Comparison of ENCODE assay signal across 8 cellular contexts in the genomic region with DNA sequence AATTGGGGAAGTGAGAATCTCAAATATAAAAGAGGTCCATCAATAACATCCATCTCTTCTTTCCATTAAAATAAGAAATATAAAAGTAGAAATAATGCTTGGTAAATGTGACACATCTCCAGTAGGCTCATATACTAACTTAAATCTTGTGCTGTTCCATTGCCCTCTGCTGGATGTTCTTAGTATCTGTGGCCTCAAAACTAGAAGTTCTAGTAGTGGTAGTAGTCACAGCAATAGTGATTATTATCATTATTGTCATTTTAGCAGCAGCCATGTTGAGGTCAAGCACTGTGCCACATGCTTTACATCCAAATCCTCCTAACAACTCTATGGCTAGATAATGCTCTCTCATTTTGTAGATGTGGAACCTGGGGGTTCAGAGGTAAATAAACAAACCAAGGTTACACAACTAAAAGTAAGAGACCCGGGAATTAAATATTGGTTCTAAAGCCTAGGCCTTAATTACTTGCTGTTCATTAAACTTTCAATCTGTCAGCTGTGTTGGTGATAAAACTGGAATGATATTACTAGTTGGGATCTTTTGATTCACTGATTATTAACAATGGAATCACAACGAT. TPM values are rescaled to one million over a fixed set of nuclear protein-coding genes. Genes with fewer than 3 reads are reported as not detected.
A peak's percentile ranks its signal among the peaks of the same experiment; 100 is the strongest.
DNase-seq lines count a peak whose midpoint lies in the region; ATAC-seq and TF ChIP-seq lines count a peak whose summit lies in the region.

No MANE protein-coding gene starts in this region.

- H3K27ac Mint-ChIP-seq in activated CD4-positive, alpha-beta T cell treated with anti-CD3 and anti-CD28 coated beads, Interleukin-2, amount 10 ng/mL, durations not matched to agents 7 days and 5 days, result no peak overlapping the region
- H3K27ac Mint-ChIP-seq in chondrocyte (ENCODE audit: unreplicated experiment), result no peak overlapping the region

- TF ChIP-seq EP300 in tibial nerve (IDR thresholded peaks at IDR 0.05), result no peak

- H3K4me3 ChIP-seq in MM.1S (ENCODE audit: low read length) (no peak overlapping the region), tibial nerve (no peak overlapping the region)

- peaks cover 27% of the 10 kb centered on the region for H3K4me1 Mint-ChIP-seq in activated CD4-positive, alpha-beta T cell treated with anti-CD3 and anti-CD28 coated beads, Interleukin-2, amount 10 ng/mL, durations not matched to agents 7 days and 5 days
- no peaks in the 10 kb centered on the region for H3K4me1 Mint-ChIP-seq in chondrocyte (ENCODE audit: low read depth)

- no peaks in the 10 kb centered on the region for H3K27me3 Mint-ChIP-seq in activated CD4-positive, alpha-beta T cell treated with anti-CD3 and anti-CD28 coated beads, Interleukin-2, amount 10 ng/mL, durations not matched to agents 7 days and 5 days
- H3K27me3 Mint-ChIP-seq in chondrocyte (ENCODE audit: low read depth), result no peaks in the 10 kb centered on the region

- no peaks in the 10 kb centered on the region for H3K9me3 ChIP-seq in MM.1S (replicated peaks; ENCODE audit: insufficient read depth, low read length)
- no peaks in the 10 kb centered on the region for H3K9me3 ChIP-seq in tibial nerve

- TF ChIP-seq POLR2A in tibial nerve (IDR thresholded peaks at IDR 0.05), result no peak

- no peaks in the 10 kb centered on the region for H3K27me3 ChIP-seq in MM.1S (replicated peaks; ENCODE audit: insufficient read depth, low read length)
- H3K27me3 ChIP-seq in tibial nerve, result no peaks in the 10 kb centered on the region

- H3K4me1 ChIP-seq in MM.1S (ENCODE audit: low read length) (peaks cover 7% of the 10 kb centered on the region), tibial nerve (no peaks in the 10 kb centered on the region)

- H3K9me2 ChIP-seq in MM.1S (replicated peaks; ENCODE audit: insufficient read depth, low read length), result no peaks in the 10 kb centered on the region

- H4K20me1 ChIP-seq in MM.1S (ENCODE audit: insufficient read depth, low read length), result no peaks in the 10 kb centered on the region

- no peak overlapping the region for H3K4me3 Mint-ChIP-seq in activated CD4-positive, alpha-beta T cell treated with anti-CD3 and anti-CD28 coated beads, Interleukin-2, amount 10 ng/mL, durations not matched to agents 7 days and 5 days
- H3K4me3 Mint-ChIP-seq in chondrocyte (ENCODE audit: unreplicated experiment), result no peak overlapping the region

- 74 to 82% methylated on average over 2 of the region's 2 CpGs for WGBS in tibial nerve, 2 donors

- 0 out of 2 replicates have a peak, but pooled peaks cover 4% of the 10 kb centered on the region for H3F3A ChIP-seq in MM.1S (ENCODE audit: insufficient read depth, low read length)

- H3K27ac ChIP-seq in MM.1S (ENCODE audit: low read length) (no peak overlapping the region), RWPE1 (no peak overlapping the region), tibial nerve (no peak overlapping the region)

- H3K36me3 Mint-ChIP-seq in activated CD4-positive, alpha-beta T cell treated with anti-CD3 and anti-CD28 coated beads, Interleukin-2, amount 10 ng/mL, durations not matched to agents 7 days and 5 days (ENCODE audit: low read depth), result peaks cover 7% of the 10 kb centered on the region
- peaks cover 6% of the 10 kb centered on the region for H3K36me3 Mint-ChIP-seq in chondrocyte (ENCODE audit: low read depth)

- TF ChIP-seq CTCF in MM.1S (IDR thresholded peaks at IDR 0.05; ENCODE audit: low read length), result peak; percentile 78
- peak; percentile 74 for TF ChIP-seq CTCF in RWPE1 (conservative IDR thresholded peaks at IDR 0.05; ENCODE audit: low read depth)
- peak; percentile 92 for TF ChIP-seq CTCF in chondrocyte (IDR thresholded peaks at IDR 0.05)
- peak; percentile 62 to 83 (median 67) for TF ChIP-seq CTCF in tibial nerve (IDR thresholded peaks at IDR 0.05)

- H3K36me3 ChIP-seq in MM.1S (replicated peaks; ENCODE audit: insufficient read depth, low read length), result no peaks in the 10 kb centered on the region
- peaks cover 0 to 7% (median 0%) of the 10 kb centered on the region in 3 donors for H3K36me3 ChIP-seq in tibial nerve

- H3K4me2 ChIP-seq in MM.1S (ENCODE audit: low read depth, low read length), result no peak overlapping the region

- no peaks in the 10 kb centered on the region for H3K79me2 ChIP-seq in MM.1S (ENCODE audit: low read length)

- peak; percentile 83 for ATAC-seq in left lobe of liver

- H2AFZ ChIP-seq in MM.1S (ENCODE audit: low read length), result no peak overlapping the region

- POLR2A ChIA-PET in activated CD4-positive, alpha-beta T cell treated with anti-CD3 and anti-CD28 coated beads, Interleukin-2, amount 10 ng/mL, durations not matched to agents 7 days and 5 days (lab: Charles Lee), result no interaction called here
- POLR2A ChIA-PET in RWPE1 (lab: Yijun Ruan, JAX; ENCODE audit: low non-redundant PET), result no interaction called here

- CTCF ChIA-PET in activated CD4-positive, alpha-beta T cell treated with anti-CD3 and anti-CD28 coated beads, Interleukin-2, amount 10 ng/mL, durations not matched to agents 7 days and 5 days (lab: Charles Lee), result interaction anchor here (1.1 to 1.7 kb wide), 5 partner anchors 26 to 408 kb away, joined by 3 to 6 read pairs (median 5); partner anchors contain the start of gene CD200
- CTCF ChIA-PET in RWPE1 (lab: Yijun Ruan, JAX), result interaction anchor here (0.5 to 1.7 kb wide), 6 partner anchors 72 to 408 kb away, joined by 3 to 6 read pairs (median 4); no protein-coding TSS in a partner anchor

- H3K9me3 Mint-ChIP-seq in activated CD4-positive, alpha-beta T cell treated with anti-CD3 and anti-CD28 coated beads, Interleukin-2, amount 10 ng/mL, durations not matched to agents 7 days and 5 days, result peaks cover 3% of the 10 kb centered on the region
- no peaks in the 10 kb centered on the region for H3K9me3 Mint-ChIP-seq in chondrocyte (ENCODE audit: low read depth)

- peak; percentile 68 for DNase-seq in activated CD4-positive, alpha-beta T cell treated with anti-CD3 and anti-CD28 coated beads, Interleukin-2, amount 10 ng/mL, durations not matched to agents 7 days and 5 days
- no peak for DNase-seq in activated CD4-positive, alpha-beta T cell treated with anti-CD3 and anti-CD28 coated beads, Interleukin-2, amount 50 U/mL, for 48 hours
- DNase-seq in HCEC 1CT (peak; percentile 58), MM.1S (peak; percentile 76), RWPE1 (ENCODE audit: low spot score) (peak; percentile 46), chondrocyte (ENCODE audit: low spot score) (no peak), left lobe of liver (ENCODE audit: low spot score) (no peak), tibial nerve (ENCODE audit: low spot score in 2 of 2) (peak in 1 of 2 donors; percentile 72)

- H3K9ac ChIP-seq in MM.1S (ENCODE audit: low read length), result no peak overlapping the region

RNA-seq across cellular contexts. Expression of gene BTLA, which starts 20.2 kb away (rescaled TPM):
- 10 to 100 TPM; 43.1 to 47.5 TPM for total RNA-seq in activated CD4-positive, alpha-beta T cell treated with anti-CD3 and anti-CD28 coated beads, Interleukin-2, amount 10 ng/mL, durations not matched to agents 7 days and 5 days
- total RNA-seq in chondrocyte (0.42 TPM in 1 of 3 replicates, not detected in the others), left lobe of liver (0.25 TPM), tibial nerve (1 to 10 TPM in 1 of 4 donors, under 1 TPM in 1, not detected in 2; 0.98 to 5.4 TPM)

RNA-seq across cellular contexts. Expression of gene ATG3, which starts 42.2 kb away (rescaled TPM):
- total RNA-seq in activated CD4-positive, alpha-beta T cell treated with anti-CD3 and anti-CD28 coated beads, Interleukin-2, amount 10 ng/mL, durations not matched to agents 7 days and 5 days, result 10 to 100 TPM; 65.2 to 74.5 TPM
- total RNA-seq in chondrocyte (41.2 to 48.7 TPM (median 42.7 TPM) in 3 replicates), left lobe of liver (19.6 TPM), tibial nerve (10 to 100 TPM; 37.0 to 83.7 (median 53.1) TPM)

RNA-seq across cellular contexts. Expression of gene SLC35A5, which starts 42.3 kb away (rescaled TPM):
- 10 to 100 TPM; 21.7 to 28.1 TPM for total RNA-seq in activated CD4-positive, alpha-beta T cell treated with anti-CD3 and anti-CD28 coated beads, Interleukin-2, amount 10 ng/mL, durations not matched to agents 7 days and 5 days
- total RNA-seq in chondrocyte (39.8 to 46.4 TPM (median 45.8 TPM) in 3 replicates), left lobe of liver (18.2 TPM), tibial nerve (10 to 100 TPM; 19.0 to 30.4 (median 25.0) TPM)

Comparison
In these comparisons a context has a peak if more than half of its experiments do, and no peak if none do; other contexts are left out.
1. DNase-seq: peak in activated CD4-positive, alpha-beta T cell treated with anti-CD3 and anti-CD28 coated beads, Interleukin-2, amount 10 ng/mL, durations not matched to agents 7 days and 5 days (single experiment), HCEC 1CT (single experiment), MM.1S (single experiment) and RWPE1 (single experiment); none in activated CD4-positive, alpha-beta T cell treated with anti-CD3 and anti-CD28 coated beads, Interleukin-2, amount 50 U/mL, for 48 hours (0 of 2), chondrocyte (single experiment) and left lobe of liver (single experiment).
2. RNA of gene BTLA, which starts 20.2 kb away (total RNA-seq): 43.1 to 47.5 TPM in activated CD4-positive, alpha-beta T cell treated with anti-CD3 and anti-CD28 coated beads, Interleukin-2, amount 10 ng/mL, durations not matched to agents 7 days and 5 days; 0.98 to 5.4 TPM in tibial nerve, 0.42 TPM in chondrocyte and 0.25 TPM in left lobe of liver (single experiment); every median in the first group is over 4 times any median in the second.
3. Peak in every context shown above with its lines, with median percentiles within 50 percentile points of each other: CTCF ChIP-seq.